Comparison of ENCODE assay signal across 1 cellular context in the genomic region with DNA sequence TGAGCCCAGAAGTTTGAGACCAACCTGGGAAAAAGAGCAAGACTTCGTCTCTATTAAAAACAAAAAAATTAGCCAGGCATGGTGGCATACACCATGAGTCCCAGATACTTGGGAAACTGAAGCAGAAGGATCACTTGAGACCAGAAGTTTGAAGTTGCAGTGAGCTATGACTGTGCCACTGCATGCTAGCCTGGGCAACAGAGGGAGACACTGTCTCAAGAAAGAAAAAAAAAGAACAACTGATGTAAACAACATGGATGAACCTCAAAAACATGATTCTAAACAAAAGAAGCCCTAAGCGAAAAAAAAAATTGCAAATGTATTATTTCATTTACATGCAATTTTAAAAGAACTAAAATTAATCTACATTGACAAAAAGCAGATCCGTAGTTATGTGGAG.
TF ChIP-seq lines count a peak whose summit lies in the region.

No MANE protein-coding gene starts in this region.

TF ChIP-seq in GM12878, 131 proteins besides CTCF, POLR2A, EP300 and RAD21:
- peak; percentile 50; the same call in 1 of the 2 replicates for TF ChIP-seq ZNF24 (IDR thresholded peaks at IDR 0.05)
- TF ChIP-seq NR2F1 (conservative IDR thresholded peaks at IDR 0.05) = no peak
- TF ChIP-seq NRF1 (conservative IDR thresholded peaks at IDR 0.05; ENCODE audit: low read depth, low read length) = no peak
- TF ChIP-seq, protein P1, sequence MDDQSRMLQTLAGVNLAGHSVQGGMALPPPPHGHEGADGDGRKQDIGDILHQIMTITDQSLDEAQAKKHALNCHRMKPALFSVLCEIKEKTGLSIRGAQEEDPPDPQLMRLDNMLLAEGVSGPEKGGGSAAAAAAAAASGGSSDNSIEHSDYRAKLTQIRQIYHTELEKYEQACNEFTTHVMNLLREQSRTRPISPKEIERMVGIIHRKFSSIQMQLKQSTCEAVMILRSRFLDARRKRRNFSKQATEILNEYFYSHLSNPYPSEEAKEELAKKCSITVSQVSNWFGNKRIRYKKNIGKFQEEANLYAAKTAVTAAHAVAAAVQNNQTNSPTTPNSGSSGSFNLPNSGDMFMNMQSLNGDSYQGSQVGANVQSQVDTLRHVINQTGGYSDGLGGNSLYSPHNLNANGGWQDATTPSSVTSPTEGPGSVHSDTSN (IDR thresholded peaks at IDR 0.05; ENCODE audit: insufficient replicate concordance, low read depth, low read length) = no peak
